14 cellular contexts compared by ENCODE assay signal in the genomic region with DNA sequence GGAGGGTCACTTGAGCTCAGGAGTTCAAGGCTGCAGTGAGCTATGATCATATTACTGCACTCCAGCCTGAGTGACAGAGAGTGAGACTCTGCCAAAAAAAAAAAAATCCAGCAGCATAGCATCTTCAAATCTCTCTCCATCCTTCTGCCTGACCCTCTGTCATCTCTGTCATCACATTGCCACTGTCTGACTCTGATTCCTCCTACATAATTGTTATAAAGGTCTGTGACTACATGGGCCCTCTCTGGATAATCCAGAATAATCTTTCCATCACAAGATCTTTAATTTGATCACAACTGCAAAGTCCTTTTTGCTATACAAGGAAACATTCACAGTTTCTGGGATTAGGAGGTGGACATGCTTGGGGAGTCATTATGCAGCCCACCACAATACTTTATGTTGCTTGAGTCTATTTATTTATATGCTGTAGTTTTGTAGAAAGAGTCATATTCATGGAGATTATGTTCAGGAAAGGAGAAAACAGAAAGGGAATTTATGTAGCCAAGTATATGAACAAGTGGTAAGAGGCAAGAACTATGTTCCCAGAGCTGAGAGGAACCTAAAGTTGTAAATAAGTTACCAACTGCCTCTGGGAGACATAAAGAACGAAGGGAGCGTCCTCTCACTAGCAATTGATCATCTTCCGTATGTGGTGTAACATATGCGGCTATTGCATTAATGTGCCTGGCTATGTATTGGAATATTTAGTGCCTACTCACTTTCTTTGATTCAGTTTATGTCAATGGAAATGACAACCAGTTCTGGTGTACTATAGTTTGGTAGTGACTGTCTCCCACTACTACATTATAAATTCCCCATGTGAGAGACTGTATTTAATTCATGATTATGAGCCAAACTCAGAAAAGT. TPM values are rescaled to one million over a fixed set of nuclear protein-coding genes. Genes with fewer than 3 reads are reported as not detected.
DNase-seq lines count a peak whose midpoint lies in the region; ATAC-seq and TF ChIP-seq lines count a peak whose summit lies in the region.
"Had no signal": no experiment of that assay in that cellular context is flagged by ENCODE, and none has a peak within 500 bp of the region (broad histone marks: within the 10 kb centered on the region; RNA-seq: fewer than 3 reads in every experiment).

No MANE protein-coding gene starts in this region.

- H4K20me1 ChIP-seq in PC-9 (ENCODE audit: insufficient read depth), result no peaks in the 10 kb centered on the region; the same call in 1 of the 2 replicates
- peaks cover 7% of the 10 kb centered on the region for H4K20me1 ChIP-seq in osteoblast (ENCODE audit: insufficient read depth, low read length)

- H3F3A ChIP-seq in PC-9 (ENCODE audit: insufficient read depth, low read depth), result peaks cover 38% of the 10 kb centered on the region; the same call in 1 of the 2 replicates

- DNase-seq in AG04450 (ENCODE audit: low read depth, low spot score) (no peak), PC-9 (no peak), epithelial cell of prostate (ENCODE audit: low read depth, low spot score) (no peak), osteoblast (ENCODE audit: insufficient read length, low spot score, missing footprints) (no peak), cerebellum (ENCODE audit: low spot score) (no peak), SKM-1 (lab: John Stamatoyannopoulos, UW; ENCODE audit: unreplicated experiment) (no peak)
- DNase-seq in activated T-cell treated with anti-CD3 and anti-CD28 coated beads, Interleukin-2, amount 50 U/mL, for 1 hour, result no peak
- DNase-seq: COR-L47; KBM-7; NCI-H1417 treated with DMSO at 0.1 percent for 48 hours; stimulated activated CD4-positive, alpha-beta T cell treated with anti-CD3 and anti-CD28 coated beads, Interleukin-4, amount 100 ng/mL, for 24 hours had no signal

- H3K4me1 ChIP-seq in PC-9 (replicated peaks; ENCODE audit: insufficient read depth) (peaks cover 5% of the 10 kb centered on the region; the same call in 1 of the 2 replicates), osteoblast (ENCODE audit: insufficient read depth, low read length) (peaks cover 51% of the 10 kb centered on the region)
- H3K4me1 ChIP-seq: right atrium auricular region had no signal

- H3K9me2 ChIP-seq in PC-9 (ENCODE audit: insufficient read depth), result no peaks in the 10 kb centered on the region

- H3K79me2 ChIP-seq in PC-9 (ENCODE audit: low read depth) (peaks cover 14% of the 10 kb centered on the region), osteoblast (ENCODE audit: insufficient read depth, low read length) (peaks cover 20% of the 10 kb centered on the region)

- H3K27me3 ChIP-seq in AG04450 (ENCODE audit: control insufficient read depth, insufficient read depth, low read length), result no peaks in the 10 kb centered on the region
- no peaks in the 10 kb centered on the region for H3K27me3 ChIP-seq in PC-9 (ENCODE audit: insufficient read depth, low read depth)
- no peaks in the 10 kb centered on the region for H3K27me3 ChIP-seq in osteoblast (ENCODE audit: insufficient read depth, low read length)
- H3K27me3 ChIP-seq: right atrium auricular region had no signal

- CTCF ChIA-PET in AG04450 (lab: Charles Lee), result interaction anchor here (0.7 kb wide), 1 partner anchor 532 kb away, joined by 5 read pairs; no protein-coding TSS in a partner anchor
- CTCF ChIA-PET in PC-9 (lab: Charles Lee), result no interaction called here

- H3K9me3 ChIP-seq in AG04450 (ENCODE audit: control insufficient read depth, insufficient read depth, low read length), result no peaks in the 10 kb centered on the region
- H3K9me3 ChIP-seq in PC-9 (ENCODE audit: insufficient read depth, low read depth), result no peaks in the 10 kb centered on the region
- H3K9me3 ChIP-seq in osteoblast (ENCODE audit: low read depth, low read length), result no peaks in the 10 kb centered on the region
- H3K9me3 ChIP-seq: right atrium auricular region had no signal

- POLR2A ChIA-PET in AG04450 (lab: Yijun Ruan, JAX) (interaction anchor here (1.6 to 3.1 kb wide), 2 partner anchors 10 to 210 kb away, joined by 6 to 9 read pairs; no protein-coding TSS in a partner anchor), PC-9 (lab: Charles Lee; ENCODE audit: unreplicated experiment) (no interaction called here)

- H3K27ac ChIP-seq in AG04450 (ENCODE audit: low read depth, low read length) (peak overlapping the region; percentile 58), PC-9 (peak overlapping the region; percentile 51; the same call in 1 of the 2 replicates), epithelial cell of prostate (peak overlapping the region; percentile 98), osteoblast (ENCODE audit: low read depth, low read length) (peak overlapping the region; percentile 65)

- no TSS peak for BruUV-seq in PC-9 (replicated peaks; lab: Mats Ljungman, UMichigan)

- no peak overlapping the region for H3K4me3 ChIP-seq in AG04450 (ENCODE audit: low read depth, low read length)
- H3K4me3 ChIP-seq in PC-9, result no peak overlapping the region
- H3K4me3 ChIP-seq in osteoblast (ENCODE audit: insufficient read depth, low read length), result no peak overlapping the region
- H3K4me3 ChIP-seq: right atrium auricular region had no signal

- no peak for ATAC-seq in GM19452 (IDR thresholded peaks at IDR 0.05; ENCODE audit: unreplicated experiment)
- ATAC-seq: activated CD4-positive, CD25-positive, alpha-beta regulatory T cell treated with anti-CD3 and anti-CD28 coated beads, Interleukin-2, amount 50 U/mL, for 24 hours had no signal

- no peak overlapping the region for H2AFZ ChIP-seq in PC-9
- H2AFZ ChIP-seq in osteoblast (ENCODE audit: low read length), result no peak overlapping the region

- intact Hi-C loops in PC-9 (cut with micrococcal nuclease; ENCODE audit: unreplicated experiment), result no loop called here

- no peak overlapping the region for H3K4me2 ChIP-seq in PC-9
- H3K4me2 ChIP-seq in osteoblast (ENCODE audit: insufficient read depth, low read length), result no peak overlapping the region

- TF ChIP-seq CTCF in AG04450 (IDR thresholded peaks at IDR 0.05; ENCODE audit: low read depth, low read length) (no peak), PC-9 (conservative IDR thresholded peaks at IDR 0.05) (no peak), osteoblast (IDR thresholded peaks at IDR 0.05; ENCODE audit: extremely low read depth, low read depth, low read length) (no peak)

- H3K36me3 ChIP-seq in PC-9 (ENCODE audit: low read depth), result peaks cover 28% of the 10 kb centered on the region
- H3K36me3 ChIP-seq in osteoblast (ENCODE audit: insufficient read depth, low read length), result peaks cover 28% of the 10 kb centered on the region

RNA-seq across cellular contexts. Expression of a gene that starts 21.5 kb away (rescaled TPM):
- polyA plus RNA-seq in AG04450 (2011; rRNA removed), result 533 and 627 TPM in 2 replicates
- 743 and 759 TPM in 2 replicates for polyA minus RNA-seq in AG04450 (2011; rRNA and poly(A)+ RNA removed)
- total RNA-seq in PC-9 (2021) (72.9 and 99.1 TPM in 2 replicates), osteoblast (241 and 298 TPM in 2 replicates), cerebellum (101 TPM)
